18 cellular contexts compared by ENCODE assay signal in genomic region chr1:211376807-211377206, GRCh38. TPM values are rescaled to one million over a fixed set of nuclear protein-coding genes. Genes with fewer than 3 reads are reported as not detected.
DNase-seq lines count a peak whose midpoint lies in the region; ATAC-seq and TF ChIP-seq lines count a peak whose summit lies in the region.
"Had no signal": no experiment of that assay in that cellular context is flagged by ENCODE, and none has a peak within 500 bp of the region (broad histone marks: within the 10 kb centered on the region; RNA-seq: fewer than 3 reads in every experiment).

No MANE protein-coding gene starts in this region.

- POLR2A ChIA-PET in WTC11 (lab: Charles Lee), result no interaction called here

- H3K4me1 Mint-ChIP-seq in natural killer cell treated with Interleukin-12 subunit alpha and Interleukin-12 subunit beta and Interleukin-15 and Interleukin-18, amount 100 ng/mL, for 72 hours (ENCODE audit: low read depth in 2 of 2), result peaks cover 37 to 47% of the 10 kb centered on the region in 2 donors
- H3K4me1 Mint-ChIP-seq in natural killer cell (peaks cover 19 to 21% of the 10 kb centered on the region in 2 donors), WTC11 (peaks cover 49% of the 10 kb centered on the region)

- ATAC-seq in natural killer cell treated with Interleukin-12 subunit alpha and Interleukin-12 subunit beta and Interleukin-15 and Interleukin-18, amount 100 ng/mL, for 72 hours, result no peak
- ATAC-seq in natural killer cell (no peak), WTC11 (no peak), GM21528 (IDR thresholded peaks at IDR 0.05; ENCODE audit: low FRiP score, unreplicated experiment) (no peak), gastrocnemius medialis (no peak)
- ATAC-seq: T-cell had no signal

- H3K4me1 ChIP-seq in gastrocnemius medialis, result peaks cover 0 to 4% of the 10 kb centered on the region in 2 donors

- no peak for TF ChIP-seq POLR2A in gastrocnemius medialis (IDR thresholded peaks at IDR 0.05)

- H3K36me3 ChIP-seq in gastrocnemius medialis, result no peaks in the 10 kb centered on the region

- DNase-seq in natural killer cell treated with Interleukin-12 subunit alpha and Interleukin-12 subunit beta and Interleukin-15 and Interleukin-18, amount 100 ng/mL, for 72 hours (ENCODE audit: low spot score), result no peak
- no peak for DNase-seq in natural killer cell
- DNase-seq in WTC11 (ENCODE audit: low spot score), result no peak
- no peak for DNase-seq in NCI-H1417 treated with DMSO at 0.1 percent for 48 hours (lab: John Stamatoyannopoulos, UW)
- no peak for DNase-seq in globus pallidus (ENCODE audit: low spot score)
- DNase-seq in gastrocnemius medialis, result no peak
- DNase-seq: anterior cingulate cortex; effector CD4-positive, alpha-beta T cell; esophagus squamous epithelium; glutamatergic neuron; left lung; NCI-H1417; NCI-H526 treated with DMSO at 0.1 percent for 48 hours; nucleus accumbens; stimulated activated CD8-positive, alpha-beta memory T cell treated with anti-CD3 and anti-CD28 coated beads, Interleukin-4, amount 100 ng/mL, for 48 hours; T-cell had no signal

- CTCF ChIA-PET in WTC11 (lab: Charles Lee), result interaction anchor here (0.6 to 1.2 kb wide), 3 partner anchors 39 to 100 kb away, joined by 3 to 5 read pairs (median 3); no protein-coding TSS in a partner anchor

- H3K9me3 ChIP-seq in iPS-18c (ENCODE audit: control insufficient read depth, insufficient read depth, low read length), result no peaks in the 10 kb centered on the region
- no peaks in the 10 kb centered on the region for H3K9me3 ChIP-seq in gastrocnemius medialis
- H3K9me3 ChIP-seq: esophagus squamous epithelium, left lung had no signal

- no peaks in the 10 kb centered on the region for H3K9me3 Mint-ChIP-seq in natural killer cell treated with Interleukin-12 subunit alpha and Interleukin-12 subunit beta and Interleukin-15 and Interleukin-18, amount 100 ng/mL, for 72 hours
- H3K9me3 Mint-ChIP-seq in natural killer cell, result no peaks in the 10 kb centered on the region
- H3K9me3 Mint-ChIP-seq in WTC11, result no peaks in the 10 kb centered on the region
- H3K9me3 Mint-ChIP-seq: T-cell had no signal

- H3K36me3 Mint-ChIP-seq in natural killer cell treated with Interleukin-12 subunit alpha and Interleukin-12 subunit beta and Interleukin-15 and Interleukin-18, amount 100 ng/mL, for 72 hours, result peaks cover 19% of the 10 kb centered on the region
- H3K36me3 Mint-ChIP-seq in natural killer cell (peaks cover 8% of the 10 kb centered on the region), WTC11 (peaks cover 13% of the 10 kb centered on the region)

- H3K27me3 Mint-ChIP-seq in natural killer cell treated with Interleukin-12 subunit alpha and Interleukin-12 subunit beta and Interleukin-15 and Interleukin-18, amount 100 ng/mL, for 72 hours, result no peaks in the 10 kb centered on the region
- H3K27me3 Mint-ChIP-seq in natural killer cell (ENCODE audit: low read depth in 2 of 2) (no peaks in the 10 kb centered on the region), WTC11 (ENCODE audit: low read depth) (no peaks in the 10 kb centered on the region)
- H3K27me3 Mint-ChIP-seq: T-cell had no signal

- TF ChIP-seq CTCF in natural killer cell (IDR thresholded peaks at IDR 0.05) (no peak), WTC11 (IDR thresholded peaks at IDR 0.05) (no peak), gastrocnemius medialis (IDR thresholded peaks at IDR 0.05 in 4 of 5, conservative IDR thresholded peaks at IDR 0.05 in 1 of 5) (no peak)

- no peaks in the 10 kb centered on the region for H3K27me3 ChIP-seq in gastrocnemius medialis
- H3K27me3 ChIP-seq: esophagus squamous epithelium, left lung had no signal

- no peak overlapping the region for H3K4me3 Mint-ChIP-seq in natural killer cell treated with Interleukin-12 subunit alpha and Interleukin-12 subunit beta and Interleukin-15 and Interleukin-18, amount 100 ng/mL, for 72 hours
- no peak overlapping the region for H3K4me3 Mint-ChIP-seq in natural killer cell
- no peak overlapping the region for H3K4me3 Mint-ChIP-seq in WTC11
- H3K4me3 Mint-ChIP-seq: T-cell had no signal

- intact Hi-C loops in natural killer cell (cut with micrococcal nuclease) (no loop called here), gastrocnemius medialis (cut with DNase I; ENCODE audit: low total_unique reads) (no loop called here)

- peak overlapping the region; percentile 97 for H3K27ac Mint-ChIP-seq in natural killer cell treated with Interleukin-12 subunit alpha and Interleukin-12 subunit beta and Interleukin-15 and Interleukin-18, amount 100 ng/mL, for 72 hours
- peak overlapping the region in 1 of 2 donors; percentile 95 for H3K27ac Mint-ChIP-seq in natural killer cell
- H3K27ac Mint-ChIP-seq in WTC11, result peak overlapping the region; percentile 78; the same call in 1 of the 2 replicates

- in situ Hi-C loops in gastrocnemius medialis (cut with MboI; ENCODE audit: low sequenced_read_pairs in 4 of 4), result no loop called here

- no peak overlapping the region for H3K27ac ChIP-seq in gastrocnemius medialis
- H3K27ac ChIP-seq: left lung had no signal

- 0 out of 2 replicates have a peak overlapping the region, but pooled peaks have one; percentile 10 for H3K4me3 ChIP-seq in iPS-18c (ENCODE audit: insufficient read depth, low read depth, low read length)
- H3K4me3 ChIP-seq in gastrocnemius medialis, result no peak overlapping the region
- H3K4me3 ChIP-seq: esophagus squamous epithelium, left lung had no signal

TF ChIP-seq in WTC11, 78 proteins besides CTCF, POLR2A, EP300 and RAD21 (continues in another document):
- TF ChIP-seq ZNF232 (CRISPR knock-in tag; IDR thresholded peaks at IDR 0.05), result no peak
- no peak for TF ChIP-seq CREB1 (CRISPR knock-in tag; IDR thresholded peaks at IDR 0.05)
- no peak for TF ChIP-seq OVOL2 (CRISPR knock-in tag; IDR thresholded peaks at IDR 0.05; ENCODE audit: borderline replicate concordance)
- TF ChIP-seq ZNF281 (CRISPR knock-in tag; IDR thresholded peaks at IDR 0.05), result no peak
- no peak for TF ChIP-seq AFF4 (CRISPR knock-in tag; IDR thresholded peaks at IDR 0.05; ENCODE audit: borderline replicate concordance)
- no peak for TF ChIP-seq PREB (CRISPR knock-in tag; IDR thresholded peaks at IDR 0.05; ENCODE audit: borderline replicate concordance)
- TF ChIP-seq ETV6 (CRISPR knock-in tag; IDR thresholded peaks at IDR 0.05), result no peak

RNA-seq across cellular contexts. Expression of gene TRAF5, which starts 50.2 kb away (rescaled TPM):
- total RNA-seq in natural killer cell treated with Interleukin-12 subunit alpha and Interleukin-12 subunit beta and Interleukin-15 and Interleukin-18, amount 100 ng/mL, for 72 hours, result 10 to 100 TPM; 27.8 to 46.7 TPM
- total RNA-seq in natural killer cell (10 to 100 TPM; 52.3 to 74.4 (median 55.6) TPM), WTC11 (2021) (22.2 to 25.8 TPM (median 25.5 TPM) in 3 replicates), gastrocnemius medialis (under 1 TPM; 0.29 to 0.84 (median 0.60) TPM)

Comparison
In these comparisons a context has a peak if more than half of its experiments do, and no peak if none do; other contexts are left out.
1. RNA of gene TRAF5, which starts 50.2 kb away (total RNA-seq): 52.3 to 74.4 TPM in natural killer cell, 27.8 to 46.7 TPM in natural killer cell treated with Interleukin-12 subunit alpha and Interleukin-12 subunit beta and Interleukin-15 and Interleukin-18, amount 100 ng/mL, for 72 hours and 22.2 to 25.8 TPM in WTC11; 0.29 to 0.84 TPM in gastrocnemius medialis; every median in the first group is over 10 times any median in the second.